ENCODE assay signal across 8 cellular contexts in genomic region chr3:17741621-17742091, GRCh38. TPM values are rescaled to one million over a fixed set of nuclear protein-coding genes. Genes with fewer than 3 reads are reported as not detected.
A peak's percentile ranks its signal among the peaks of the same experiment; 100 is the strongest.
DNase-seq lines count a peak whose midpoint lies in the region; ATAC-seq lines count a peak whose summit lies in the region.

No MANE protein-coding gene starts in this region.

- intact Hi-C loops in dendritic cell treated with granulocyte-macrophage colony-stimulating factor and Interleukin-4, amounts not matched to agents 40 ng/mL and 50 ng/mL, for 4 days (cut with micrococcal nuclease) = loop anchor here (1.0 to 10.0 kb wide), 3 partner anchors 8 to 683 kb away; partner anchors contain the start of gene SATB1

- no peaks in the 10 kb centered on the region for H3K9me3 Mint-ChIP-seq in dendritic cell treated with granulocyte-macrophage colony-stimulating factor and Interleukin-4, amounts not matched to agents 40 ng/mL and 50 ng/mL, for 4 days
- H3K9me3 Mint-ChIP-seq in natural killer cell treated with Interleukin-12 subunit alpha and Interleukin-12 subunit beta and Interleukin-15 and Interleukin-18, amount 100 ng/mL, for 72 hours = no peaks in the 10 kb centered on the region

- peak overlapping the region; percentile 96 for H3K4me3 Mint-ChIP-seq in dendritic cell treated with granulocyte-macrophage colony-stimulating factor and Interleukin-4, amounts not matched to agents 40 ng/mL and 50 ng/mL, for 4 days
- H3K4me3 Mint-ChIP-seq in natural killer cell treated with Interleukin-12 subunit alpha and Interleukin-12 subunit beta and Interleukin-15 and Interleukin-18, amount 100 ng/mL, for 72 hours = peak overlapping the region; percentile 91

- peaks cover 57% of the 10 kb centered on the region for H3K4me1 Mint-ChIP-seq in dendritic cell treated with granulocyte-macrophage colony-stimulating factor and Interleukin-4, amounts not matched to agents 40 ng/mL and 50 ng/mL, for 4 days (ENCODE audit: low read depth)
- peaks cover 30 to 46% of the 10 kb centered on the region in 2 donors for H3K4me1 Mint-ChIP-seq in natural killer cell treated with Interleukin-12 subunit alpha and Interleukin-12 subunit beta and Interleukin-15 and Interleukin-18, amount 100 ng/mL, for 72 hours (ENCODE audit: low read depth in 2 of 2)

- DNase-seq in NCI-H510A treated with DMSO at 0.1 percent for 48 hours (lab: John Stamatoyannopoulos, UW) (peak; percentile 48), NCI-H510A (lab: John Stamatoyannopoulos, UW) (no peak), OCI-M2 (lab: John Stamatoyannopoulos, UW; ENCODE audit: unreplicated experiment) (peak; percentile 10), foreskin melanocyte (no peak)
- DNase-seq in natural killer cell treated with Interleukin-12 subunit alpha and Interleukin-12 subunit beta and Interleukin-15 and Interleukin-18, amount 100 ng/mL, for 72 hours (ENCODE audit: low spot score) = no peak

- peaks cover 18% of the 10 kb centered on the region for H3K36me3 Mint-ChIP-seq in dendritic cell treated with granulocyte-macrophage colony-stimulating factor and Interleukin-4, amounts not matched to agents 40 ng/mL and 50 ng/mL, for 4 days (ENCODE audit: low read depth)
- no peaks in the 10 kb centered on the region for H3K36me3 Mint-ChIP-seq in natural killer cell treated with Interleukin-12 subunit alpha and Interleukin-12 subunit beta and Interleukin-15 and Interleukin-18, amount 100 ng/mL, for 72 hours

- ATAC-seq in natural killer cell treated with Interleukin-12 subunit alpha and Interleukin-12 subunit beta and Interleukin-15 and Interleukin-18, amount 100 ng/mL, for 72 hours = no peak
- ATAC-seq in GM21381 (IDR thresholded peaks at IDR 0.05; ENCODE audit: unreplicated experiment) = no peak
- no peak for ATAC-seq in HG02852 (IDR thresholded peaks at IDR 0.05; ENCODE audit: unreplicated experiment)

- H3K27me3 Mint-ChIP-seq in dendritic cell treated with granulocyte-macrophage colony-stimulating factor and Interleukin-4, amounts not matched to agents 40 ng/mL and 50 ng/mL, for 4 days = no peaks in the 10 kb centered on the region
- H3K27me3 Mint-ChIP-seq in natural killer cell treated with Interleukin-12 subunit alpha and Interleukin-12 subunit beta and Interleukin-15 and Interleukin-18, amount 100 ng/mL, for 72 hours = no peaks in the 10 kb centered on the region

- peak overlapping the region; percentile 99 for H3K27ac Mint-ChIP-seq in dendritic cell treated with granulocyte-macrophage colony-stimulating factor and Interleukin-4, amounts not matched to agents 40 ng/mL and 50 ng/mL, for 4 days
- H3K27ac Mint-ChIP-seq in natural killer cell treated with Interleukin-12 subunit alpha and Interleukin-12 subunit beta and Interleukin-15 and Interleukin-18, amount 100 ng/mL, for 72 hours = peak overlapping the region; percentile 88 to 92

RNA-seq across cellular contexts. Expression of gene TBC1D5, which starts 0.8 kb away (rescaled TPM):
- 10 to 100 TPM; 43.4 to 51.6 TPM for total RNA-seq in natural killer cell treated with Interleukin-12 subunit alpha and Interleukin-12 subunit beta and Interleukin-15 and Interleukin-18, amount 100 ng/mL, for 72 hours

Comparison
In these comparisons a context has a peak if more than half of its experiments do, and no peak if none do; other contexts are left out.
1. DNase-seq: peak in NCI-H510A treated with DMSO at 0.1 percent for 48 hours (single experiment) and OCI-M2 (single experiment); none in NCI-H510A (single experiment), natural killer cell treated with Interleukin-12 subunit alpha and Interleukin-12 subunit beta and Interleukin-15 and Interleukin-18, amount 100 ng/mL, for 72 hours (single experiment) and foreskin melanocyte (single experiment).